Comparison of ENCODE assay signal across 20 cellular contexts in the genomic region with DNA sequence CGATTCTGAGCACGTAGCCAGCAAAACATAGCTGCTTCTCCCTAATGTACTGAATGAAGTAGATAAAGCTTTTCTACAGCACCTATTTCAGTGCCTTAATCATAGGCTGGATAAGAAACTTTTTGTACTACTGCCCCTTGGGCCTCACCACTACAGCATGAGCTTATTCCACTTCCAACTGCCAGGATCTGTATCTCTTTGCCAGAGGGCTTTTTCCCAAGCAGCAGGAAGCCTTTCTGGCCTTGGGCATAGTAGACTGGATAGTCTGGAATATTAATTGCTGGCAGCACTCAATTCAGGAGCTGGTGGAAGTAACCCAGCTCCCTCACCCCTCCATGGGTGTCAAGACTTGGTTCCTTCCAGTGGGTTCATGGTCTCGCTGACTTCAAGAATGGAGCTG. TPM values are rescaled to one million over a fixed set of nuclear protein-coding genes. Genes with fewer than 3 reads are reported as not detected.
DNase-seq lines count a peak whose midpoint lies in the region; ATAC-seq, FAIRE-seq and TF ChIP-seq lines count a peak whose summit lies in the region.
"Had no signal": no experiment of that assay in that cellular context is flagged by ENCODE, and none has a peak within 500 bp of the region (broad histone marks: within the 10 kb centered on the region; RNA-seq: fewer than 3 reads in every experiment).

No MANE protein-coding gene starts in this region.

- no peaks in the 10 kb centered on the region for H3K4me1 Mint-ChIP-seq in activated T-cell treated with anti-CD3 and anti-CD28 coated beads, Interleukin-2, amount 50 U/mL, for 72 hours (ENCODE audit: low read depth)
- H3K4me1 Mint-ChIP-seq: CD8-positive, alpha-beta memory T cell had no signal

- peak overlapping the region; percentile 51 for H2AFZ ChIP-seq in keratinocyte (ENCODE audit: control insufficient read depth, low read length)
- H2AFZ ChIP-seq: GM23248 had no signal

- no peaks in the 10 kb centered on the region for H3K9me3 Mint-ChIP-seq in activated T-cell treated with anti-CD3 and anti-CD28 coated beads, Interleukin-2, amount 50 U/mL, for 72 hours
- H3K9me3 Mint-ChIP-seq: CD8-positive, alpha-beta memory T cell had no signal

- H4K20me1 ChIP-seq in keratinocyte (ENCODE audit: control insufficient read depth, extremely low read depth, insufficient read depth, low read length): no peaks in the 10 kb centered on the region
- H4K20me1 ChIP-seq: BLaER1 had no signal

- H3K4me1 ChIP-seq in heart left ventricle (peaks cover 0 to 22% (median 3%) of the 10 kb centered on the region in 12 donors), right atrium auricular region (no peaks in the 10 kb centered on the region), keratinocyte (ENCODE audit: control insufficient read depth, extremely low read depth, insufficient read depth, low read length) (peaks cover 65% of the 10 kb centered on the region), vagina (peaks cover 27% of the 10 kb centered on the region)
- H3K4me1 ChIP-seq: SJCRH30 had no signal

- H3K36me3 ChIP-seq in heart left ventricle (no peaks in the 10 kb centered on the region), right atrium auricular region (no peaks in the 10 kb centered on the region), keratinocyte (ENCODE audit: control insufficient read depth in 2 of 2, extremely low read depth in 1 of 2, insufficient read depth in 2 of 2, low read length in 2 of 2) (no peaks in the 10 kb centered on the region), vagina (no peaks in the 10 kb centered on the region)
- H3K36me3 ChIP-seq: BLaER1, SJCRH30 had no signal

- WGBS in heart left ventricle, 4 donors: 75 to 88% (median 83%) methylated on average over 3 of the region's 3 CpGs

- H3K9me3 ChIP-seq in heart left ventricle (no peaks in the 10 kb centered on the region), right atrium auricular region (no peaks in the 10 kb centered on the region), keratinocyte (ENCODE audit: control insufficient read depth, low read depth, low read length) (no peaks in the 10 kb centered on the region), vagina (no peaks in the 10 kb centered on the region)
- H3K9me3 ChIP-seq: SJCRH30 had no signal

- no peak overlapping the region for H3K4me3 Mint-ChIP-seq in activated T-cell treated with anti-CD3 and anti-CD28 coated beads, Interleukin-2, amount 50 U/mL, for 72 hours
- H3K4me3 Mint-ChIP-seq: CD8-positive, alpha-beta memory T cell had no signal

- TF ChIP-seq POLR2A in heart left ventricle (IDR thresholded peaks at IDR 0.05) (no peak), vagina (IDR thresholded peaks at IDR 0.05) (no peak)

- FAIRE-seq in keratinocyte (lab: Jason Lieb, UNC): peak; percentile 84
- no peak for FAIRE-seq in HTR-8/SVneo (lab: Jason Lieb, UNC)
- FAIRE-seq: D721Med, K562 had no signal

- H3K36me3 Mint-ChIP-seq in activated T-cell treated with anti-CD3 and anti-CD28 coated beads, Interleukin-2, amount 50 U/mL, for 72 hours (ENCODE audit: insufficient read depth in 2 of 2): no peaks in the 10 kb centered on the region
- H3K36me3 Mint-ChIP-seq: CD8-positive, alpha-beta memory T cell had no signal

- no peak overlapping the region for H3K4me2 ChIP-seq in keratinocyte (ENCODE audit: control insufficient read depth, extremely low read depth, insufficient read depth, low read depth, low read length)
- H3K4me2 ChIP-seq: BLaER1 had no signal

- dilution Hi-C loops in keratinocyte (cut with MboI; ENCODE audit: extremely low pct_ligation_motif_present, low sequenced_read_pairs): loop anchor here (25.0 kb wide), 1 partner anchor 91 kb away; no protein-coding TSS in a partner anchor

- no peak for DNase-seq in heart left ventricle
- DNase-seq in right atrium auricular region (ENCODE audit: low spot score): no peak
- DNase-seq in keratinocyte (ENCODE audit: low read depth, low spot score): no peak
- no peak for DNase-seq in vagina (ENCODE audit: extremely low spot score in 2 of 2)
- DNase-seq in stimulated activated CD4-positive, alpha-beta T cell treated with anti-CD3 and anti-CD28 coated beads, Interleukin-1b, Interleukin-23, amount 100 ng/mL, for 48 hours: no peak
- no peak for DNase-seq in HTR-8/SVneo (ENCODE audit: insufficient read length, low spot score)
- DNase-seq in activated T-cell treated with anti-CD3 and anti-CD28 coated beads, Interleukin-2, amount 50 U/mL, for 72 hours: no peak
- DNase-seq: 8988T; CD8-positive, alpha-beta memory T cell; DMS79; GM23248; HCEC 1CT; NCI-H1436; NCI-H2081 treated with DMSO at 0.1 percent for 48 hours; NCI-H526; SJCRH30 had no signal

- H3K79me2 ChIP-seq in keratinocyte (ENCODE audit: control insufficient read depth, insufficient read depth, low read length): no peaks in the 10 kb centered on the region

- H3K27me3 Mint-ChIP-seq in activated T-cell treated with anti-CD3 and anti-CD28 coated beads, Interleukin-2, amount 50 U/mL, for 72 hours (ENCODE audit: low read depth): peaks cover 13% of the 10 kb centered on the region

- peaks cover 0 to 6% (median 0%) of the 10 kb centered on the region in 9 donors for H3K27me3 ChIP-seq in heart left ventricle
- H3K27me3 ChIP-seq in right atrium auricular region: no peaks in the 10 kb centered on the region
- H3K27me3 ChIP-seq in keratinocyte (ENCODE audit: control insufficient read depth, extremely low read depth, insufficient read depth, low read length): no peaks in the 10 kb centered on the region
- no peaks in the 10 kb centered on the region for H3K27me3 ChIP-seq in vagina
- H3K27me3 ChIP-seq: BLaER1, SJCRH30 had no signal

- TF ChIP-seq CTCF in heart left ventricle (IDR thresholded peaks at IDR 0.05) (no peak), right atrium auricular region (IDR thresholded peaks at IDR 0.05) (no peak), VCaP (conservative IDR thresholded peaks at IDR 0.05) (no peak), keratinocyte (optimal IDR thresholded peaks at IDR 0.05 in 1 of 3, IDR thresholded peaks at IDR 0.05 in 1 of 3, conservative IDR thresholded peaks at IDR 0.05 in 1 of 3; ENCODE audit: extremely low read depth in 1 of 3, insufficient read depth in 2 of 3, low read length in 3 of 3) (no peak), vagina (IDR thresholded peaks at IDR 0.05) (no peak)

- no peaks in the 10 kb centered on the region for H3K9me1 ChIP-seq in keratinocyte (ENCODE audit: control insufficient read depth, extremely low read depth, insufficient read depth, low read length)

- no peak overlapping the region for H3K27ac Mint-ChIP-seq in activated T-cell treated with anti-CD3 and anti-CD28 coated beads, Interleukin-2, amount 50 U/mL, for 72 hours
- H3K27ac Mint-ChIP-seq: CD8-positive, alpha-beta memory T cell had no signal

- no peak for ATAC-seq in heart left ventricle
- ATAC-seq in activated T-cell treated with anti-CD3 and anti-CD28 coated beads, Interleukin-2, amount 50 U/mL, for 72 hours (replicated peaks in 1 of 2): no peak
- ATAC-seq: K562 had no signal

- H3K4me3 ChIP-seq in heart left ventricle: no peak overlapping the region
- no peak overlapping the region for H3K4me3 ChIP-seq in right atrium auricular region
- H3K4me3 ChIP-seq in keratinocyte (ENCODE audit: control insufficient read depth in 2 of 3, extremely low read depth in 1 of 3, insufficient read depth in 2 of 3, low read depth in 1 of 3, low read length in 3 of 3): no peak overlapping the region
- H3K4me3 ChIP-seq in vagina: no peak overlapping the region
- H3K4me3 ChIP-seq: BLaER1, GM23248, K562, SJCRH30 had no signal

- no peak overlapping the region for H3K9ac ChIP-seq in keratinocyte (ENCODE audit: control insufficient read depth, extremely low read depth, insufficient read depth, low read length)
- H3K9ac ChIP-seq: BLaER1, GM23248 had no signal

- H3K27ac ChIP-seq in heart left ventricle (peak overlapping the region in 8 of 12 donors; percentile 3 to 76 (median 43)), right atrium auricular region (no peak overlapping the region), VCaP (peak overlapping the region; percentile 81; the same call in 1 of the 2 replicates), keratinocyte (ENCODE audit: control insufficient read depth, insufficient read depth, low read length) (peak overlapping the region; percentile 75), vagina (peak overlapping the region; percentile 30)
- H3K27ac ChIP-seq: BLaER1, GM23248, SJCRH30 had no signal

- intact Hi-C loops in heart left ventricle (cut with DNase I): loop anchor here in 2 of 10 donors (5.0 kb wide), 2 partner anchors 54 to 101 kb away; no protein-coding TSS in a partner anchor
- intact Hi-C loops in vagina (cut with DNase I): no loop called here

RNA-seq across cellular contexts. Expression of a gene that starts 43.6 kb away (rescaled TPM):
- total RNA-seq in heart left ventricle (1 to 10 TPM; 1.2 to 3.1 (median 1.4) TPM), right atrium auricular region (1 to 10 TPM; 1.1 to 2.6 TPM), vagina (4.2 TPM)
- polyA plus RNA-seq in heart left ventricle (under 1 TPM; 0.27 to 0.82 TPM), keratinocyte (7.7 to 12.4 TPM (median 10.0 TPM) in 3 replicates)
- polyA plus RNA-seq in keratinocyte (2011; ENCODE audit: low read depth): 11.8 TPM
- polyA plus RNA-seq in keratinocyte (2011; cell fraction: cytosol; rRNA removed): 8.0 and 13.6 TPM in 2 replicates
- 9.9 and 10.6 TPM in 2 replicates for polyA plus RNA-seq in keratinocyte (2011; cell fraction: nucleus; rRNA removed)
- polyA plus RNA-seq in keratinocyte (2012; ENCODE audit: low replicate concordance): 5.4 and 11.3 TPM in 2 replicates
- 2.6 to 15.3 TPM (median 7.9 TPM) in 3 replicates for polyA minus RNA-seq in keratinocyte
- polyA minus RNA-seq in keratinocyte (2011; cell fraction: cytosol; rRNA and poly(A)+ RNA removed): 10.6 TPM
- 7.1 and 13.3 TPM in 2 replicates for polyA minus RNA-seq in keratinocyte (2011; cell fraction: nucleus; rRNA and poly(A)+ RNA removed)
- 1 to 10 TPM; 4.2 to 5.8 TPM for total RNA-seq in activated T-cell treated with anti-CD3 and anti-CD28 coated beads, Interleukin-2, amount 50 U/mL, for 72 hours
- total RNA-seq: SJCRH30 had no signal

Comparison
In these comparisons a context has a peak if more than half of its experiments do, and no peak if none do; other contexts are left out.
1. H3K27ac ChIP-seq: peak in heart left ventricle (8 of 12), VCaP (single experiment), keratinocyte (single experiment) and vagina (single experiment); none in right atrium auricular region (0 of 2).